In the genomic region with DNA sequence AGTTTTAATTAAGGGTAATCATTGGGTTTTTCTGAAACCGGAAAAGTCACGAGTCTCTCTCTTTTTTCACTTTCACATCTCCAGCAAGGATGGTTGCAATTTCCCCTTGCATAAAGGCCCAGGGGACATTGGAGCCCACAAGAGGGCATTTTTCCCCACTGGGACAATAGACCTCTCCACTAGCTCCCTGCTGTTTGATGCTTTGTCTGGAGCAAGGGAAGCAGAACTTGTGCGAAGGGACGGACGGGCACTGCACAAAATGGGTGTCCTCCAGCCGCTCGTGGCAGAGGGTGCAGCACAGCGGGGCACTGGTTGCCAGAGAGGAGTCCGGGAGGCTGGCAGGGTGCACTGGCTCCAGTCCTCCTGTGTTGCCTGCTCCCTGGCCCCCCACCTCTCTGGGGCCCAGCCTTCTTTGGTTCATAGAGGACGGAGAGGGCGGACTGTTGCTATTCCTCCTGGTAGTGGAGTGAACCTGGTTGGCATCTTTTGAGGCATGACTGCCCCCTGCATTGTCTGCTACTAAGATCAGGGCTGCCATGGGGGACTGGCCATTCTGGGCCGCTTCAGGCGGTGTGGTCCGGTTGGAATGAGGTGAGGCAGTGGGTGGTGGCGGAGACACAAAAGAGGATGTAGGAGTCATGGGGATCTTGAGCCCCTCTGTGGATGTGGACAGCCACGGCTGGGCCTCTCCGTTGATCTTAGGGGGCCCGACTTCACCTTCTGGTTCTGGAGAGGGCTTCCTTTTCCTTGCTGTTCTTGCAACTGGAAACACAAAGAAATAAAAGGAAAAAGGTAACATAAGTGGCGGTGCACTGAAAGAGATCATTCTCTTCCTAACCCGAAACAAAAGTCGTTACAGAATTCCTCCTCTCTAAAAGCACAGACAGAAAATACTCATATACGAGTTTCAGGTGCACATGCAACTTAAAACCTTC, we compare ENCODE assay signal across 8 cellular contexts. TPM values are rescaled to one million over a fixed set of nuclear protein-coding genes. Genes with fewer than 3 reads are reported as not detected.
DNase-seq lines count a peak whose midpoint lies in the region; ATAC-seq and TF ChIP-seq lines count a peak whose summit lies in the region.

No MANE protein-coding gene starts in this region.

- no peak for ATAC-seq in HG03469 (IDR thresholded peaks at IDR 0.05; ENCODE audit: unreplicated experiment)

- H3K4me1 ChIP-seq in BLaER1: peaks cover 16% of the 10 kb centered on the region
- peaks cover 35% of the 10 kb centered on the region for H3K4me1 ChIP-seq in HEK293 (ENCODE audit: control insufficient read depth, insufficient read depth, low read length)
- peaks cover 47 to 80% (median 72%) of the 10 kb centered on the region in 6 donors for H3K4me1 ChIP-seq in spleen

- intact Hi-C loops in spleen (cut with DNase I; ENCODE audit: low total_unique reads): no loop called here

- H3K36me3 Mint-ChIP-seq in immature natural killer cell: peaks cover 0 to 29% (median 20%) of the 10 kb centered on the region in 3 donors

- H3K27me3 ChIP-seq in BLaER1: no peaks in the 10 kb centered on the region
- no peaks in the 10 kb centered on the region for H3K27me3 ChIP-seq in spleen (replicated peaks in 1 of 7)

- POLR2A ChIA-PET in HEK293 (lab: Yijun Ruan, JAX): interaction anchor here (0.8 to 1.6 kb wide), 5 partner anchors 63 to 477 kb away, joined by 3 to 15 read pairs (median 5); no protein-coding TSS in a partner anchor

- 8 to 15% (median 10%) methylated on average over 20 to 22 of the region's 22 CpGs for WGBS in spleen, 5 donors

- H3K27me3 Mint-ChIP-seq in immature natural killer cell (ENCODE audit: low read depth in 3 of 3): peaks cover 27 to 46% (median 34%) of the 10 kb centered on the region in 3 donors

- H3K36me3 ChIP-seq in BLaER1: peaks cover 61% of the 10 kb centered on the region
- H3K36me3 ChIP-seq in HEK293 (ENCODE audit: control insufficient read depth in 2 of 2, insufficient read depth in 1 of 2, low read length in 2 of 2): peaks cover 15 to 42% of the 10 kb centered on the region in 2 experiments
- H3K36me3 ChIP-seq in spleen: peaks cover 0 to 54% (median 9%) of the 10 kb centered on the region in 6 donors

- peak overlapping the region; percentile 95 to 100 (median 99) for H3K27ac Mint-ChIP-seq in immature natural killer cell

- H3K9me3 Mint-ChIP-seq in immature natural killer cell: no peaks in the 10 kb centered on the region

- peaks cover 73 to 75% of the 10 kb centered on the region in 2 donors for H3K4me1 Mint-ChIP-seq in immature natural killer cell

- peak overlapping the region; percentile 95 for H3K4me3 ChIP-seq in BLaER1
- H3K4me3 ChIP-seq in HEK293 (ENCODE audit: low read depth, low read length): peak overlapping the region; percentile 88
- peak overlapping the region; percentile 34 to 89 (median 66) for H3K4me3 ChIP-seq in spleen

- DNase-seq in OCI-M1 (lab: John Stamatoyannopoulos, UW) (peak; percentile 86), anterior cingulate cortex (lab: John Stamatoyannopoulos, UW) (peak in 36 of 58 donors; percentile 21 to 72 (median 46)), immature natural killer cell (peak; percentile 44 to 48 (median 47)), spleen (peak; percentile 86), GM19240 (ENCODE audit: insufficient read length, low spot score) (no peak)

- H3K27ac ChIP-seq in BLaER1: peak overlapping the region; percentile 100
- H3K27ac ChIP-seq in HEK293 (ENCODE audit: extremely low read depth, low read depth, low read length): peak overlapping the region; percentile 99
- H3K27ac ChIP-seq in spleen: peak overlapping the region; percentile 97 to 100 (median 100)

- CTCF ChIA-PET in HEK293 (lab: Yijun Ruan, JAX): interaction anchor here (0.6 to 1.1 kb wide), 7 partner anchors 64 to 482 kb away, joined by 3 to 4 read pairs (median 3); no protein-coding TSS in a partner anchor

- H3K9me3 ChIP-seq in BLaER1: no peaks in the 10 kb centered on the region
- no peaks in the 10 kb centered on the region for H3K9me3 ChIP-seq in HEK293 (ENCODE audit: control insufficient read depth, insufficient read depth, low read depth, low read length)
- no peaks in the 10 kb centered on the region for H3K9me3 ChIP-seq in spleen

- peak overlapping the region; percentile 79 for H3K4me2 ChIP-seq in BLaER1

- no peak for TF ChIP-seq POLR2A in spleen (IDR thresholded peaks at IDR 0.05)

- H3K4me3 Mint-ChIP-seq in immature natural killer cell: peak overlapping the region; percentile 90 to 99 (median 95)

- TF ChIP-seq CTCF in HEK293 (tag by site-specific recombination; IDR thresholded peaks at IDR 0.05) (peak; percentile 93), spleen (IDR thresholded peaks at IDR 0.05 in 8 of 11, conservative IDR thresholded peaks at IDR 0.05 in 3 of 11) (peak in 4 of 11 experiments; percentile 12 to 35 (median 24))

- peak overlapping the region; percentile 100 for H3K9ac ChIP-seq in BLaER1

- peaks cover 11% of the 10 kb centered on the region; the same call in 1 of the 2 replicates for H4K20me1 ChIP-seq in BLaER1

TF ChIP-seq in HEK293, 187 proteins besides CTCF, POLR2A, EP300 and RAD21 (continues in another document):
- TF ChIP-seq ZNF830 (tag by site-specific recombination; IDR thresholded peaks at IDR 0.05; ENCODE audit: low read depth) (no peak), ZNF791 (tag by site-specific recombination; IDR thresholded peaks at IDR 0.05) (no peak), MEIS1 (CRISPR knock-in tag; IDR thresholded peaks at IDR 0.05; ENCODE audit: borderline replicate concordance) (no peak), ZBTB7A (tag by site-specific recombination; IDR thresholded peaks at IDR 0.05; ENCODE audit: low read depth) (no peak), ZNF2 (tag by site-specific recombination; IDR thresholded peaks at IDR 0.05) (no peak; the same call in 1 of the 2 replicates), ZNF623 (tag by site-specific recombination; IDR thresholded peaks at IDR 0.05) (no peak), ZNF23 (tag by site-specific recombination; IDR thresholded peaks at IDR 0.05; ENCODE audit: borderline replicate concordance) (no peak), FEZF1 (tag by site-specific recombination; IDR thresholded peaks at IDR 0.05) (peak; percentile 45), ZNF658 (tag by site-specific recombination; IDR thresholded peaks at IDR 0.05) (no peak)
- TF ChIP-seq, protein P1, sequence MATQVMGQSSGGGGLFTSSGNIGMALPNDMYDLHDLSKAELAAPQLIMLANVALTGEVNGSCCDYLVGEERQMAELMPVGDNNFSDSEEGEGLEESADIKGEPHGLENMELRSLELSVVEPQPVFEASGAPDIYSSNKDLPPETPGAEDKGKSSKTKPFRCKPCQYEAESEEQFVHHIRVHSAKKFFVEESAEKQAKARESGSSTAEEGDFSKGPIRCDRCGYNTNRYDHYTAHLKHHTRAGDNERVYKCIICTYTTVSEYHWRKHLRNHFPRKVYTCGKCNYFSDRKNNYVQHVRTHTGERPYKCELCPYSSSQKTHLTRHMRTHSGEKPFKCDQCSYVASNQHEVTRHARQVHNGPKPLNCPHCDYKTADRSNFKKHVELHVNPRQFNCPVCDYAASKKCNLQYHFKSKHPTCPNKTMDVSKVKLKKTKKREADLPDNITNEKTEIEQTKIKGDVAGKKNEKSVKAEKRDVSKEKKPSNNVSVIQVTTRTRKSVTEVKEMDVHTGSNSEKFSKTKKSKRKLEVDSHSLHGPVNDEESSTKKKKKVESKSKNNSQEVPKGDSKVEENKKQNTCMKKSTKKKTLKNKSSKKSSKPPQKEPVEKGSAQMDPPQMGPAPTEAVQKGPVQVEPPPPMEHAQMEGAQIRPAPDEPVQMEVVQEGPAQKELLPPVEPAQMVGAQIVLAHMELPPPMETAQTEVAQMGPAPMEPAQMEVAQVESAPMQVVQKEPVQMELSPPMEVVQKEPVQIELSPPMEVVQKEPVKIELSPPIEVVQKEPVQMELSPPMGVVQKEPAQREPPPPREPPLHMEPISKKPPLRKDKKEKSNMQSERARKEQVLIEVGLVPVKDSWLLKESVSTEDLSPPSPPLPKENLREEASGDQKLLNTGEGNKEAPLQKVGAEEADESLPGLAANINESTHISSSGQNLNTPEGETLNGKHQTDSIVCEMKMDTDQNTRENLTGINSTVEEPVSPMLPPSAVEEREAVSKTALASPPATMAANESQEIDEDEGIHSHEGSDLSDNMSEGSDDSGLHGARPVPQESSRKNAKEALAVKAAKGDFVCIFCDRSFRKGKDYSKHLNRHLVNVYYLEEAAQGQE (tag by site-specific recombination; IDR thresholded peaks at IDR 0.05): no peak; the same call in 1 of the 2 replicates
- TF ChIP-seq, protein P2, sequence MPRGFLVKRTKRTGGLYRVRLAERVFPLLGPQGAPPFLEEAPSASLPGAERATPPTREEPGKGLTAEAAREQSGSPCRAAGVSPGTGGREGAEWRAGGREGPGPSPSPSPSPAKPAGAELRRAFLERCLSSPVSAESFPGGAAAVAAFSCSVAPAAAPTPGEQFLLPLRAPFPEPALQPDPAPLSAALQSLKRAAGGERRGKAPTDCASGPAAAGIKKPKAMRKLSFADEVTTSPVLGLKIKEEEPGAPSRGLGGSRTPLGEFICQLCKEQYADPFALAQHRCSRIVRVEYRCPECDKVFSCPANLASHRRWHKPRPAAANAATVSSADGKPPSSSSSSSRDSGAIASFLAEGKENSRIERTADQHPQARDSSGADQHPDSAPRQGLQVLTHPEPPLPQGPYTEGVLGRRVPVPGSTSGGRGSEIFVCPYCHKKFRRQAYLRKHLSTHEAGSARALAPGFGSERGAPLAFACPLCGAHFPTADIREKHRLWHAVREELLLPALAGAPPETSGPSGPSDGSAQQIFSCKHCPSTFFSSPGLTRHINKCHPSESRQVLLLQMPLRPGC (tag by site-specific recombination; IDR thresholded peaks at IDR 0.05): no peak
- TF ChIP-seq, protein P3, sequence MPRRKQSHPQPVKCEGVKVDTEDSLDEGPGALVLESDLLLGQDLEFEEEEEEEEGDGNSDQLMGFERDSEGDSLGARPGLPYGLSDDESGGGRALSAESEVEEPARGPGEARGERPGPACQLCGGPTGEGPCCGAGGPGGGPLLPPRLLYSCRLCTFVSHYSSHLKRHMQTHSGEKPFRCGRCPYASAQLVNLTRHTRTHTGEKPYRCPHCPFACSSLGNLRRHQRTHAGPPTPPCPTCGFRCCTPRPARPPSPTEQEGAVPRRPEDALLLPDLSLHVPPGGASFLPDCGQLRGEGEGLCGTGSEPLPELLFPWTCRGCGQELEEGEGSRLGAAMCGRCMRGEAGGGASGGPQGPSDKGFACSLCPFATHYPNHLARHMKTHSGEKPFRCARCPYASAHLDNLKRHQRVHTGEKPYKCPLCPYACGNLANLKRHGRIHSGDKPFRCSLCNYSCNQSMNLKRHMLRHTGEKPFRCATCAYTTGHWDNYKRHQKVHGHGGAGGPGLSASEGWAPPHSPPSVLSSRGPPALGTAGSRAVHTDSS (tag by site-specific recombination; IDR thresholded peaks at IDR 0.05): 0 out of 2 replicates have a peak, but pooled peaks have one; percentile 4

RNA-seq across cellular contexts. Expression of a gene that starts 2.6 kb away (rescaled TPM):
- polyA plus RNA-seq in immature natural killer cell (10 to 100 TPM; 19.1 to 28.2 (median 26.4) TPM), spleen (10 to 100 TPM; 39.1 to 55.5 (median 48.8) TPM)
- total RNA-seq in spleen: 100 to 1,000 TPM in 1 of 7 donors, 10 to 100 TPM in 6; 57.2 to 109 (median 63.5) TPM
